Comparison of ENCODE assay signal across 9 cellular contexts in the genomic region with DNA sequence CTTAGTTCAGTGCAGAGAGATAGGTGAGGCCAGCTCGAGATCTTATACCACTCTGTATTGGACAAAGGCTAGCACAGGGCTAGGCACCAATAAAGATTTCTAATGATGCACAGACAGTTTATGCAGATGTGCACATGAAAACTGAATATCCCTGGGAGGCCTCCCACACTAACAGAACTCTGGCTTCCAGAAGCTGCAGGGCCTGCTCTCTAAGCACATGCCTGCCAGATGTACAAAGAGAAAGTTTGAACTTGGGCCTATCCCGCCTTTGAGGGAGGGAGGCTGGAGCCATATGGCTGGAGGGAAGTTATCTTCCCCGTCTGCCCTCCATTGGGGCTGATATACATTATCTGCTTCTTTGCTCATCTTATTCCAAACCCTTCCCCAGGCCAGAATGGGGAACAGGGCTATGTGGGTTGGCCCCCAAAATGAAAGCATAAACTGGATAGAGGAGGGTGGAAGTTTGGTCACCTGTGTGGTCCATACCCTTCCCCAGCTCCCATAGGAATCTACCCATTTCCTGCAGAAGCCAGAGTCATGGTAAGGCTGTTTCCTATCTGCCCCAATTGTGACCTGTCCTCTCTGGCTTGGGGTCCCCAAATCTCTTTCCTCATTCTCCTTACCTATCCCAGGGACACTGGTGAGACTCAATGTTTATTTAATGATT. TPM values are rescaled to one million over a fixed set of nuclear protein-coding genes. Genes with fewer than 3 reads are reported as not detected.
A peak's percentile ranks its signal among the peaks of the same experiment; 100 is the strongest.
DNase-seq lines count a peak whose midpoint lies in the region; ATAC-seq, FAIRE-seq and TF ChIP-seq lines count a peak whose summit lies in the region.
"Had no signal": no experiment of that assay in that cellular context is flagged by ENCODE, and none has a peak within 500 bp of the region (broad histone marks: within the 10 kb centered on the region; RNA-seq: fewer than 3 reads in every experiment).

No MANE protein-coding gene starts in this region.

- 84 to 85% methylated on average over 3 of the region's 3 CpGs for WGBS in thyroid gland, 2 donors

- H3K27ac ChIP-seq in keratinocyte (ENCODE audit: control insufficient read depth, insufficient read depth, low read length) (no peak overlapping the region), thyroid gland (peak overlapping the region in 2 of 3 donors; percentile 22 to 27)

- H3K27me3 Mint-ChIP-seq in activated CD4-positive, alpha-beta T cell treated with anti-CD3 and anti-CD28 coated beads, Interleukin-2, amount 10 ng/mL, durations not matched to agents 24 days and 14 days = peaks cover 47% of the 10 kb centered on the region
- H3K27me3 Mint-ChIP-seq in activated B cell treated with CpG ODN at 0.5 μM for 24 hours = peaks cover 8% of the 10 kb centered on the region

- dilution Hi-C loops in keratinocyte (cut with MboI; ENCODE audit: extremely low pct_ligation_motif_present, low sequenced_read_pairs) = no loop called here

- H2AFZ ChIP-seq in keratinocyte (ENCODE audit: control insufficient read depth, low read length) = peak overlapping the region; percentile 53

- peak overlapping the region; percentile 84 for H3K4me2 ChIP-seq in keratinocyte (ENCODE audit: control insufficient read depth, extremely low read depth, insufficient read depth, low read depth, low read length)

- intact Hi-C loops in activated CD4-positive, alpha-beta T cell treated with anti-CD3 and anti-CD28 coated beads, Interleukin-2, amount 10 ng/mL, durations not matched to agents 24 days and 14 days (cut with micrococcal nuclease) = loop anchor here (10.0 kb wide), 1 partner anchor 999 kb away; the partner anchor contains the start of gene HPS6
- intact Hi-C loops in activated B cell treated with CpG ODN at 0.5 μM for 24 hours (cut with micrococcal nuclease) (loop anchor here (5.0 to 10.0 kb wide), 3 partner anchors 57 to 1579 kb away; partner anchors contain the start of gene TRIM8), thyroid gland (cut with DNase I) (loop anchor here (5.0 kb wide), 1 partner anchor 33 kb away; the partner anchor contains the start of genes PDZD7 and SFXN3)

- no peak for TF ChIP-seq POLR2A in thyroid gland (IDR thresholded peaks at IDR 0.05)

- H3K79me2 ChIP-seq in keratinocyte (ENCODE audit: control insufficient read depth, insufficient read depth, low read length) = no peaks in the 10 kb centered on the region

- ATAC-seq in activated B cell treated with CpG ODN at 0.5 μM for 24 hours (ENCODE audit: low read depth) = no peak

- H3K9ac ChIP-seq in keratinocyte (ENCODE audit: control insufficient read depth, extremely low read depth, insufficient read depth, low read length) = no peak overlapping the region

- no peak for DNase-seq in activated CD4-positive, alpha-beta T cell treated with anti-CD3 and anti-CD28 coated beads, Interleukin-2, amount 10 ng/mL, durations not matched to agents 24 days and 14 days
- DNase-seq in activated CD4-positive, alpha-beta T cell treated with anti-CD3 and anti-CD28 coated beads for 48 hours = no peak
- DNase-seq in activated B cell treated with CpG ODN at 0.5 μM for 24 hours = no peak
- DNase-seq in keratinocyte (ENCODE audit: low read depth, low spot score) = no peak
- no peak for DNase-seq in thyroid gland
- no peak for DNase-seq in NCI-H1694 (lab: John Stamatoyannopoulos, UW)
- DNase-seq in activated CD4-positive, alpha-beta T cell treated with anti-CD3 and anti-CD28 coated beads for 1 hour = no peak
- DNase-seq in NCI-H345 treated with DMSO at 0.1 percent for 48 hours (lab: John Stamatoyannopoulos, UW; ENCODE audit: unreplicated experiment) = no peak
- DNase-seq: NCI-H1417 treated with DMSO at 0.1 percent for 48 hours had no signal

- peak overlapping the region; percentile 88 for H3K4me3 Mint-ChIP-seq in activated CD4-positive, alpha-beta T cell treated with anti-CD3 and anti-CD28 coated beads, Interleukin-2, amount 10 ng/mL, durations not matched to agents 24 days and 14 days
- H3K4me3 Mint-ChIP-seq in activated B cell treated with CpG ODN at 0.5 μM for 24 hours = peak overlapping the region; percentile 77

- no peaks in the 10 kb centered on the region for H3K36me3 Mint-ChIP-seq in activated CD4-positive, alpha-beta T cell treated with anti-CD3 and anti-CD28 coated beads, Interleukin-2, amount 10 ng/mL, durations not matched to agents 24 days and 14 days (ENCODE audit: low read depth)
- peaks cover 2% of the 10 kb centered on the region for H3K36me3 Mint-ChIP-seq in activated B cell treated with CpG ODN at 0.5 μM for 24 hours (ENCODE audit: low read depth)

- TF ChIP-seq CTCF in activated B cell treated with CpG ODN at 0.5 μM for 24 hours (IDR thresholded peaks at IDR 0.05) = no peak
- TF ChIP-seq CTCF in keratinocyte (optimal IDR thresholded peaks at IDR 0.05 in 1 of 3, IDR thresholded peaks at IDR 0.05 in 1 of 3, conservative IDR thresholded peaks at IDR 0.05 in 1 of 3; ENCODE audit: extremely low read depth in 1 of 3, insufficient read depth in 2 of 3, low read length in 3 of 3) = no peak
- TF ChIP-seq CTCF in thyroid gland (IDR thresholded peaks at IDR 0.05) = no peak

- no peaks in the 10 kb centered on the region for H3K9me3 Mint-ChIP-seq in activated CD4-positive, alpha-beta T cell treated with anti-CD3 and anti-CD28 coated beads, Interleukin-2, amount 10 ng/mL, durations not matched to agents 24 days and 14 days
- no peaks in the 10 kb centered on the region for H3K9me3 Mint-ChIP-seq in activated B cell treated with CpG ODN at 0.5 μM for 24 hours

- H3K27ac Mint-ChIP-seq in activated CD4-positive, alpha-beta T cell treated with anti-CD3 and anti-CD28 coated beads, Interleukin-2, amount 10 ng/mL, durations not matched to agents 24 days and 14 days = no peak overlapping the region
- H3K27ac Mint-ChIP-seq in activated B cell treated with CpG ODN at 0.5 μM for 24 hours = peak overlapping the region; percentile 14

- H3K4me1 Mint-ChIP-seq in activated CD4-positive, alpha-beta T cell treated with anti-CD3 and anti-CD28 coated beads, Interleukin-2, amount 10 ng/mL, durations not matched to agents 24 days and 14 days = peaks cover 23% of the 10 kb centered on the region
- peaks cover 46% of the 10 kb centered on the region for H3K4me1 Mint-ChIP-seq in activated B cell treated with CpG ODN at 0.5 μM for 24 hours

- H4K20me1 ChIP-seq in keratinocyte (ENCODE audit: control insufficient read depth, extremely low read depth, insufficient read depth, low read length) = no peaks in the 10 kb centered on the region

- H3K9me3 ChIP-seq in keratinocyte (ENCODE audit: control insufficient read depth, low read depth, low read length) (no peaks in the 10 kb centered on the region), thyroid gland (no peaks in the 10 kb centered on the region)

- H3K27me3 ChIP-seq in keratinocyte (ENCODE audit: control insufficient read depth, extremely low read depth, insufficient read depth, low read length) (peaks cover 26% of the 10 kb centered on the region), thyroid gland (no peaks in the 10 kb centered on the region)

- H3K4me3 ChIP-seq in keratinocyte (ENCODE audit: control insufficient read depth in 2 of 3, extremely low read depth in 1 of 3, insufficient read depth in 2 of 3, low read depth in 1 of 3, low read length in 3 of 3) = peak overlapping the region in 2 of 3 experiments; percentile 53 to 66
- peak overlapping the region in 1 of 3 donors; percentile 51 for H3K4me3 ChIP-seq in thyroid gland (replicated peaks in 1 of 3)

- no peaks in the 10 kb centered on the region for H3K9me1 ChIP-seq in keratinocyte (ENCODE audit: control insufficient read depth, extremely low read depth, insufficient read depth, low read length)

- POLR2A ChIA-PET in activated B cell treated with CpG ODN at 0.5 μM for 24 hours (lab: Charles Lee) = interaction anchor here (0.6 to 1.2 kb wide), 2 partner anchors 15 to 67 kb away, joined by 3 to 9 read pairs; no protein-coding TSS in a partner anchor

- CTCF ChIA-PET in activated B cell treated with CpG ODN at 0.5 μM for 24 hours (lab: Charles Lee) = interaction anchor here (0.9 to 6.0 kb wide), 4 partner anchors 8 to 23 kb away, joined by 7 to 53 read pairs (median 30); no protein-coding TSS in a partner anchor

- H3K36me3 ChIP-seq in keratinocyte (ENCODE audit: control insufficient read depth in 2 of 2, extremely low read depth in 1 of 2, insufficient read depth in 2 of 2, low read length in 2 of 2) = no peaks in the 10 kb centered on the region
- H3K36me3 ChIP-seq in thyroid gland = no peaks in the 10 kb centered on the region

- peaks cover 13% of the 10 kb centered on the region for H3K4me1 ChIP-seq in keratinocyte (ENCODE audit: control insufficient read depth, extremely low read depth, insufficient read depth, low read length)
- H3K4me1 ChIP-seq in thyroid gland = peaks cover 41 to 49% of the 10 kb centered on the region in 2 donors

- no peak for FAIRE-seq in keratinocyte (lab: Jason Lieb, UNC)

RNA-seq across cellular contexts. Expression of gene KAZALD1, which starts 3.8 kb away (rescaled TPM):
- 0.78 and 0.79 TPM in 2 replicates for total RNA-seq in activated CD4-positive, alpha-beta T cell treated with anti-CD3 and anti-CD28 coated beads, Interleukin-2, amount 10 ng/mL, durations not matched to agents 24 days and 14 days
- total RNA-seq in activated B cell treated with CpG ODN at 0.5 μM for 24 hours (0.58 TPM in 1 of 2 replicates, not detected in the other), thyroid gland (1 to 10 TPM; 3.1 to 9.9 (median 6.3) TPM)
- polyA plus RNA-seq in keratinocyte = 0.08 to 0.18 TPM (median 0.18 TPM) in 3 replicates
- 0.40 TPM for polyA plus RNA-seq in keratinocyte (2011; ENCODE audit: low read depth)
- polyA plus RNA-seq in keratinocyte (2011; cell fraction: cytosol; rRNA removed) = 0.06 and 0.07 TPM in 2 replicates
- 0.11 TPM in 1 of 2 replicates, not detected in the other for polyA plus RNA-seq in keratinocyte (2011; cell fraction: nucleus; rRNA removed)
- polyA plus RNA-seq in keratinocyte (2012; ENCODE audit: low replicate concordance) = 0.18 and 0.72 TPM in 2 replicates
- 0.36 to 0.38 TPM in 2 of 3 replicates, not detected in the other for polyA minus RNA-seq in keratinocyte
- polyA minus RNA-seq in keratinocyte (2011; cell fraction: cytosol; rRNA and poly(A)+ RNA removed) = 0.96 TPM
- not detected in 2 replicates for polyA minus RNA-seq in keratinocyte (2011; cell fraction: nucleus; rRNA and poly(A)+ RNA removed)

RNA-seq across cellular contexts. Expression of gene SFXN3, which starts 34.6 kb away (rescaled TPM):
- 36.0 and 37.3 TPM in 2 replicates for total RNA-seq in activated CD4-positive, alpha-beta T cell treated with anti-CD3 and anti-CD28 coated beads, Interleukin-2, amount 10 ng/mL, durations not matched to agents 24 days and 14 days
- total RNA-seq in activated B cell treated with CpG ODN at 0.5 μM for 24 hours (9.5 and 9.8 TPM in 2 replicates), thyroid gland (10 to 100 TPM; 35.8 to 56.8 (median 43.3) TPM)
- polyA plus RNA-seq in keratinocyte = 77.0 to 102 TPM (median 78.7 TPM) in 3 replicates
- 16.3 TPM for polyA plus RNA-seq in keratinocyte (2011; ENCODE audit: low read depth)
- 46.8 and 54.3 TPM in 2 replicates for polyA plus RNA-seq in keratinocyte (2011; cell fraction: cytosol; rRNA removed)
- polyA plus RNA-seq in keratinocyte (2011; cell fraction: nucleus; rRNA removed) = 223 and 238 TPM in 2 replicates
- polyA plus RNA-seq in keratinocyte (2012; ENCODE audit: low replicate concordance) = 29.7 and 42.9 TPM in 2 replicates
- 101 to 143 TPM (median 111 TPM) in 3 replicates for polyA minus RNA-seq in keratinocyte
- 110 TPM for polyA minus RNA-seq in keratinocyte (2011; cell fraction: cytosol; rRNA and poly(A)+ RNA removed)
- polyA minus RNA-seq in keratinocyte (2011; cell fraction: nucleus; rRNA and poly(A)+ RNA removed) = 45.5 and 69.4 TPM in 2 replicates

RNA-seq across cellular contexts. Expression of gene PDZD7, which starts 34.7 kb away (rescaled TPM):
- 0.38 and 0.93 TPM in 2 replicates for total RNA-seq in activated CD4-positive, alpha-beta T cell treated with anti-CD3 and anti-CD28 coated beads, Interleukin-2, amount 10 ng/mL, durations not matched to agents 24 days and 14 days
- 0.11 TPM in 1 of 2 replicates, not detected in the other for total RNA-seq in activated B cell treated with CpG ODN at 0.5 μM for 24 hours
- 0.31 to 0.54 TPM (median 0.54 TPM) in 3 replicates for polyA plus RNA-seq in keratinocyte
- 0.10 TPM for polyA plus RNA-seq in keratinocyte (2011; ENCODE audit: low read depth)
- polyA plus RNA-seq in keratinocyte (2011; cell fraction: cytosol; rRNA removed) = 0.15 and 0.34 TPM in 2 replicates
- polyA plus RNA-seq in keratinocyte (2011; cell fraction: nucleus; rRNA removed) = 1.1 and 1.2 TPM in 2 replicates
- polyA plus RNA-seq in keratinocyte (2012; ENCODE audit: low replicate concordance) = 0.34 and 1.0 TPM in 2 replicates
- 0.20 to 0.40 TPM in 2 of 3 replicates, not detected in the other for polyA minus RNA-seq in keratinocyte
- polyA minus RNA-seq in keratinocyte (2011; cell fraction: cytosol; rRNA and poly(A)+ RNA removed) = not detected
- 0.11 and 0.78 TPM in 2 replicates for polyA minus RNA-seq in keratinocyte (2011; cell fraction: nucleus; rRNA and poly(A)+ RNA removed)
- 1 to 10 TPM in 1 of 4 donors, under 1 TPM in 3; 0.24 to 1.1 (median 0.69) TPM for total RNA-seq in thyroid gland
